In the genomic region with DNA sequence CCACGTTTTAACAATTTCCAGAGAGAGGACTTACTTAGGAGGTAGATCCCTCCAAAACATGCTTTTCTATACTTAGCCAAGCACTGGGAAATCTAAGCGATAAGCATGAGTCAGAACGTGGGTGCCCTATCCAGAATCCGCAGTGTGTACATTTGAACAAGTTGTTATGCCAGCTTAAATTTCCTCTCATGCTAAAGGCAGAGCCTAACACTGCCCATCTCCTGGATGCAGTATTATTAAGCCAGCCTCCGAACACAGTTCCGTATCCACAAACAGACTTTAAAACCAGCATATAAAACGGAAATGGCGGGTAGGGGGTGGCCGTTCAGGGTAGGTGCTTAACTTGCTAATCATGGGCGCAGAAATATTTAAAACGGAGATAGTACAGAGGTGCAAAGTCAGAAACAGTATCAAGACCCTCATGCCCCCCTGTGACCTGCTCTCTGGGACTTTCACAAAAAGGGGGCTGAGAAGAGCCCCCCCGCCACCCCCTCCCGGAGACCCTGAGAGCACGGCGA, we compare ENCODE assay signal across 6 cellular contexts. TPM values are rescaled to one million over a fixed set of nuclear protein-coding genes. Genes with fewer than 3 reads are reported as not detected.
DNase-seq lines count a peak whose midpoint lies in the region; ATAC-seq and TF ChIP-seq lines count a peak whose summit lies in the region.

No MANE protein-coding gene starts in this region.

- H2AFZ ChIP-seq in neural cell (ENCODE audit: low read depth, low read length), result no peak overlapping the region

- no peaks in the 10 kb centered on the region for H3K9me3 ChIP-seq in neural cell (ENCODE audit: low read length)

- H3F3A ChIP-seq in neural cell (ENCODE audit: insufficient read depth, low read length, poor library complexity, severe bottlenecking), result no peaks in the 10 kb centered on the region

- peak overlapping the region; percentile 64 for H3K4me3 ChIP-seq in neural cell (ENCODE audit: low read length)

- no peaks in the 10 kb centered on the region for H3K36me3 ChIP-seq in neural cell (ENCODE audit: insufficient read depth, low read length)

- ATAC-seq in HG02623 (IDR thresholded peaks at IDR 0.05; ENCODE audit: unreplicated experiment) (no peak), HG03045 (IDR thresholded peaks at IDR 0.05; ENCODE audit: unreplicated experiment) (no peak)

- no peaks in the 10 kb centered on the region for H4K20me1 ChIP-seq in neural cell (ENCODE audit: insufficient read depth)

- no peak overlapping the region for H3K4me2 ChIP-seq in neural cell (ENCODE audit: low read length)

- H3K27ac ChIP-seq in neural cell (ENCODE audit: low read length), result no peak overlapping the region

- no peak for TF ChIP-seq CTCF in neural cell (IDR thresholded peaks at IDR 0.05; ENCODE audit: poor library complexity, severe bottlenecking)

- H3K9me2 ChIP-seq in neural cell (ENCODE audit: insufficient read depth, low read length), result no peaks in the 10 kb centered on the region

- peaks cover 12% of the 10 kb centered on the region for H3K9me3 Mint-ChIP-seq in dendritic cell treated with granulocyte-macrophage colony-stimulating factor and Interleukin-4, amounts not matched to agents 40 ng/mL and 50 ng/mL, for 4 days

- no peaks in the 10 kb centered on the region for H3K27me3 ChIP-seq in neural cell (ENCODE audit: insufficient read depth, low read depth, low read length)

- H3K9ac ChIP-seq in neural cell (ENCODE audit: low read length), result no peak overlapping the region

- peak overlapping the region; percentile 80 for H3K4me3 Mint-ChIP-seq in dendritic cell treated with granulocyte-macrophage colony-stimulating factor and Interleukin-4, amounts not matched to agents 40 ng/mL and 50 ng/mL, for 4 days

- no peak for TF ChIP-seq RAD21 in neural cell (conservative IDR thresholded peaks at IDR 0.05)

- peak overlapping the region; percentile 75 for H3K27ac Mint-ChIP-seq in dendritic cell treated with granulocyte-macrophage colony-stimulating factor and Interleukin-4, amounts not matched to agents 40 ng/mL and 50 ng/mL, for 4 days

- intact Hi-C loops in dendritic cell treated with granulocyte-macrophage colony-stimulating factor and Interleukin-4, amounts not matched to agents 40 ng/mL and 50 ng/mL, for 4 days (cut with micrococcal nuclease), result loop anchor here (5.0 kb wide), 1 partner anchor 34 kb away; no protein-coding TSS in a partner anchor

- peaks cover 5% of the 10 kb centered on the region for H3K36me3 Mint-ChIP-seq in dendritic cell treated with granulocyte-macrophage colony-stimulating factor and Interleukin-4, amounts not matched to agents 40 ng/mL and 50 ng/mL, for 4 days (ENCODE audit: low read depth)

- no peak for TF ChIP-seq EP300 in neural cell (conservative IDR thresholded peaks at IDR 0.05; ENCODE audit: poor library complexity, severe bottlenecking)

- H3K79me2 ChIP-seq in neural cell (replicated peaks; ENCODE audit: insufficient read depth, low read length), result no peaks in the 10 kb centered on the region

- peaks cover 22% of the 10 kb centered on the region for H3K27me3 Mint-ChIP-seq in dendritic cell treated with granulocyte-macrophage colony-stimulating factor and Interleukin-4, amounts not matched to agents 40 ng/mL and 50 ng/mL, for 4 days

- peak; percentile 81 for DNase-seq in EH (ENCODE audit: low read depth)
- DNase-seq in NCI-H2227 (lab: John Stamatoyannopoulos, UW; ENCODE audit: unreplicated experiment), result peak; percentile 54

- H3K4me1 Mint-ChIP-seq in dendritic cell treated with granulocyte-macrophage colony-stimulating factor and Interleukin-4, amounts not matched to agents 40 ng/mL and 50 ng/mL, for 4 days (ENCODE audit: low read depth), result peaks cover 37% of the 10 kb centered on the region

TF ChIP-seq in neural cell, 6 proteins besides CTCF, POLR2A, EP300 and RAD21:
- TF ChIP-seq SMC3 (conservative IDR thresholded peaks at IDR 0.05; ENCODE audit: poor library complexity), result no peak
- TF ChIP-seq EZH2 (IDR thresholded peaks at IDR 0.05; ENCODE audit: borderline replicate concordance, insufficient read depth, low read length, poor library complexity, severe bottlenecking), result no peak
- no peak for TF ChIP-seq TAF1 (IDR thresholded peaks at IDR 0.05; ENCODE audit: low read depth)
- no peak for TF ChIP-seq MXI1 (conservative IDR thresholded peaks at IDR 0.05; ENCODE audit: poor library complexity, severe bottlenecking)
- no peak for TF ChIP-seq POLR2AphosphoS5 (IDR thresholded peaks at IDR 0.05)
- TF ChIP-seq, protein P1, sequence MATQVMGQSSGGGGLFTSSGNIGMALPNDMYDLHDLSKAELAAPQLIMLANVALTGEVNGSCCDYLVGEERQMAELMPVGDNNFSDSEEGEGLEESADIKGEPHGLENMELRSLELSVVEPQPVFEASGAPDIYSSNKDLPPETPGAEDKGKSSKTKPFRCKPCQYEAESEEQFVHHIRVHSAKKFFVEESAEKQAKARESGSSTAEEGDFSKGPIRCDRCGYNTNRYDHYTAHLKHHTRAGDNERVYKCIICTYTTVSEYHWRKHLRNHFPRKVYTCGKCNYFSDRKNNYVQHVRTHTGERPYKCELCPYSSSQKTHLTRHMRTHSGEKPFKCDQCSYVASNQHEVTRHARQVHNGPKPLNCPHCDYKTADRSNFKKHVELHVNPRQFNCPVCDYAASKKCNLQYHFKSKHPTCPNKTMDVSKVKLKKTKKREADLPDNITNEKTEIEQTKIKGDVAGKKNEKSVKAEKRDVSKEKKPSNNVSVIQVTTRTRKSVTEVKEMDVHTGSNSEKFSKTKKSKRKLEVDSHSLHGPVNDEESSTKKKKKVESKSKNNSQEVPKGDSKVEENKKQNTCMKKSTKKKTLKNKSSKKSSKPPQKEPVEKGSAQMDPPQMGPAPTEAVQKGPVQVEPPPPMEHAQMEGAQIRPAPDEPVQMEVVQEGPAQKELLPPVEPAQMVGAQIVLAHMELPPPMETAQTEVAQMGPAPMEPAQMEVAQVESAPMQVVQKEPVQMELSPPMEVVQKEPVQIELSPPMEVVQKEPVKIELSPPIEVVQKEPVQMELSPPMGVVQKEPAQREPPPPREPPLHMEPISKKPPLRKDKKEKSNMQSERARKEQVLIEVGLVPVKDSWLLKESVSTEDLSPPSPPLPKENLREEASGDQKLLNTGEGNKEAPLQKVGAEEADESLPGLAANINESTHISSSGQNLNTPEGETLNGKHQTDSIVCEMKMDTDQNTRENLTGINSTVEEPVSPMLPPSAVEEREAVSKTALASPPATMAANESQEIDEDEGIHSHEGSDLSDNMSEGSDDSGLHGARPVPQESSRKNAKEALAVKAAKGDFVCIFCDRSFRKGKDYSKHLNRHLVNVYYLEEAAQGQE (IDR thresholded peaks at IDR 0.05; ENCODE audit: borderline replicate concordance), result no peak

RNA-seq across cellular contexts. Expression of a gene that starts 1.0 kb away (rescaled TPM):
- polyA plus RNA-seq in neural cell, result not detected in 2 replicates
- not detected in 2 replicates for polyA minus RNA-seq in neural cell

RNA-seq across cellular contexts. Expression of a gene that starts 1.0 kb away (rescaled TPM):
- polyA plus RNA-seq in neural cell, result 1.1 TPM in 1 of 2 replicates, not detected in the other
- 0.97 and 1.4 TPM in 2 replicates for polyA minus RNA-seq in neural cell

RNA-seq across cellular contexts. Expression of a gene that starts 38.5 kb away (rescaled TPM):
- polyA plus RNA-seq in neural cell, result 27.0 and 28.1 TPM in 2 replicates
- 50.2 and 50.6 TPM in 2 replicates for polyA minus RNA-seq in neural cell

RNA-seq across cellular contexts. Expression of a gene that starts 42.3 kb away (rescaled TPM):
- not detected in 2 replicates for polyA plus RNA-seq in neural cell
- polyA minus RNA-seq in neural cell, result 0.24 TPM in 1 of 2 replicates, not detected in the other

RNA-seq across cellular contexts. Expression of a gene that starts 46.8 kb away (rescaled TPM):
- polyA plus RNA-seq in neural cell, result not detected in 2 replicates
- polyA minus RNA-seq in neural cell, result 22.9 and 28.0 TPM in 2 replicates
